In genomic region chr3:14451844-14452533, GRCh38 we compare ENCODE assay signal across 1 cellular context.
TF ChIP-seq lines count a peak whose summit lies in the region.

No MANE protein-coding gene starts in this region.

TF ChIP-seq in SK-N-SH, 30 proteins besides CTCF, POLR2A, EP300 and RAD21 (continued from another document):
- peak; percentile 84 for TF ChIP-seq USF1 (IDR thresholded peaks at IDR 0.05; ENCODE audit: borderline replicate concordance, low read depth)
- TF ChIP-seq TEAD4 (IDR thresholded peaks at IDR 0.05; ENCODE audit: borderline replicate concordance, insufficient read depth) = no peak
- TF ChIP-seq IRF3 (IDR thresholded peaks at IDR 0.05; ENCODE audit: low read depth, low read length) = no peak
